In the genomic region with DNA sequence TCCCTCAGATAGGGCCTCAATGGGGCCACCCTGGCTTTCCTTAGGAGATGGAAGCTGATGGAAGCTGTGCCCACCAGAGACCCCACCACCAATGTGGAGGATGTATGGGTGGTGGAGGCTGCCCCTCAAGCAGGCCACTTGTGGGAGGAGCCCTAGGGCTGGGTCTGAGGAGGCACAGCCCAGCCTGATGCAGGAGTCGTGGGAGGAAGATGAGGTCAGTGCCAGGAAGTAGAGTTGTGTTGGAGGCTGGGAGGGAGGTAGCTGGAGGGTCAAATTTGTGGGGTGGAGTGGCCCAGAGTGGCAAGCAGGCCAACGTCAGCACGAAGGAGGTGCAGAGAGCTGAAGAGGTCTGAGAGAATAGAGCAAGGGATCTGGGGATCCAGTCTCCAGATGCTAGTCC, we compare ENCODE assay signal across 32 cellular contexts.
DNase-seq lines count a peak whose midpoint lies in the region; ATAC-seq and TF ChIP-seq lines count a peak whose summit lies in the region.
"Had no signal": no experiment of that assay in that cellular context is flagged by ENCODE, and none has a peak within 500 bp of the region (broad histone marks: within the 10 kb centered on the region; RNA-seq: fewer than 3 reads in every experiment).

No MANE protein-coding gene starts in this region.

- H3K79me1 ChIP-seq in H9 (ENCODE audit: insufficient read depth, low read depth, low read length, poor library complexity, severe bottlenecking): no peaks in the 10 kb centered on the region

- H3K36me3 ChIP-seq in gastrocnemius medialis: no peaks in the 10 kb centered on the region
- H3K36me3 ChIP-seq: left lung, ovary, suprapubic skin had no signal

- no peak overlapping the region for H3K23ac ChIP-seq in H9 (ENCODE audit: insufficient read length, low read depth, low read length)

- in situ Hi-C loops in gastrocnemius medialis (cut with MboI; ENCODE audit: low sequenced_read_pairs in 4 of 4): no loop called here

- H3K14ac ChIP-seq in H9 (ENCODE audit: insufficient read depth, low read length): peak overlapping the region; percentile 10; the same call in 1 of the 2 replicates

- H4K91ac ChIP-seq in H9 (ENCODE audit: insufficient read length, low read depth, low read length): no peak overlapping the region

- no peak for TF ChIP-seq POLR2A in gastrocnemius medialis (IDR thresholded peaks at IDR 0.05)

- H3K9me3 ChIP-seq in H9 (ENCODE audit: control insufficient read depth, low read depth, low read length): no peaks in the 10 kb centered on the region
- H3K9me3 ChIP-seq in gastrocnemius medialis: no peaks in the 10 kb centered on the region
- H3K9me3 ChIP-seq: left lung, ovary, suprapubic skin had no signal

- H3K9me3 Mint-ChIP-seq in activated CD4-positive, alpha-beta T cell treated with anti-CD3 and anti-CD28 coated beads, Interleukin-2, amount 10 ng/mL, durations not matched to agents 24 days and 14 days: no peaks in the 10 kb centered on the region
- peaks cover 0 to 4% of the 10 kb centered on the region in 2 experiments; a peak in 1 of 5 replicates for H3K9me3 Mint-ChIP-seq in H9
- H3K9me3 Mint-ChIP-seq in activated T-helper 1 cell treated with anti-CD3 and anti-CD28 coated beads, Interleukin-12 subunit alpha, Interleukin-12 subunit beta, Interleukin-2, Interleukin-4 antibody, amounts not matched to agents 30 ng/mL and 10 ng/mL and 1 ng/mL, durations not matched to agents 14 hours and 24 hours and 36 hours: no peaks in the 10 kb centered on the region
- H3K9me3 Mint-ChIP-seq: activated T-cell treated with anti-CD3 and anti-CD28 coated beads, Interleukin-2, amount 50 U/mL, for 4 hours; immature natural killer cell had no signal

- H3K9ac ChIP-seq in H9 (ENCODE audit: extremely low read depth, insufficient read length, low read length): no peak overlapping the region

- peak overlapping the region; percentile 51 for H3K27ac Mint-ChIP-seq in activated CD4-positive, alpha-beta T cell treated with anti-CD3 and anti-CD28 coated beads, Interleukin-2, amount 10 ng/mL, durations not matched to agents 24 days and 14 days
- H3K27ac Mint-ChIP-seq in H9: peak overlapping the region in 1 of 3 experiments; percentile 81; a peak in 2 of 7 replicates
- H3K27ac Mint-ChIP-seq in activated T-helper 1 cell treated with anti-CD3 and anti-CD28 coated beads, Interleukin-12 subunit alpha, Interleukin-12 subunit beta, Interleukin-2, Interleukin-4 antibody, amounts not matched to agents 30 ng/mL and 10 ng/mL and 1 ng/mL, durations not matched to agents 14 hours and 24 hours and 36 hours: peak overlapping the region; percentile 9
- H3K27ac Mint-ChIP-seq: B cell had no signal

- H3K27ac ChIP-seq in H9 (ENCODE audit: insufficient read length, low read depth, low read length): no peak overlapping the region
- H3K27ac ChIP-seq in gastrocnemius medialis: no peak overlapping the region
- H3K27ac ChIP-seq: epithelial cell of prostate, foreskin keratinocyte, hepatocyte, left lung, ovary, suprapubic skin had no signal

- peaks cover 7% of the 10 kb centered on the region for H3K4me1 Mint-ChIP-seq in activated CD4-positive, alpha-beta T cell treated with anti-CD3 and anti-CD28 coated beads, Interleukin-2, amount 10 ng/mL, durations not matched to agents 24 days and 14 days
- H3K4me1 Mint-ChIP-seq in H9: peaks cover 2 to 6% of the 10 kb centered on the region in 2 experiments
- H3K4me1 Mint-ChIP-seq in activated T-helper 1 cell treated with anti-CD3 and anti-CD28 coated beads, Interleukin-12 subunit alpha, Interleukin-12 subunit beta, Interleukin-2, Interleukin-4 antibody, amounts not matched to agents 30 ng/mL and 10 ng/mL and 1 ng/mL, durations not matched to agents 14 hours and 24 hours and 36 hours (ENCODE audit: low read depth): peaks cover 6% of the 10 kb centered on the region
- H3K4me1 Mint-ChIP-seq: immature natural killer cell had no signal

- no peaks in the 10 kb centered on the region for H3K27me3 ChIP-seq in H9 (ENCODE audit: insufficient read depth, low read length)
- no peaks in the 10 kb centered on the region for H3K27me3 ChIP-seq in gastrocnemius medialis
- H3K27me3 ChIP-seq: hepatocyte, left lung, ovary, suprapubic skin had no signal

- no peak overlapping the region for H3K4me3 Mint-ChIP-seq in activated CD4-positive, alpha-beta T cell treated with anti-CD3 and anti-CD28 coated beads, Interleukin-2, amount 10 ng/mL, durations not matched to agents 24 days and 14 days
- H3K4me3 Mint-ChIP-seq in H9: no peak overlapping the region
- no peak overlapping the region for H3K4me3 Mint-ChIP-seq in activated T-helper 1 cell treated with anti-CD3 and anti-CD28 coated beads, Interleukin-12 subunit alpha, Interleukin-12 subunit beta, Interleukin-2, Interleukin-4 antibody, amounts not matched to agents 30 ng/mL and 10 ng/mL and 1 ng/mL, durations not matched to agents 14 hours and 24 hours and 36 hours
- H3K4me3 Mint-ChIP-seq: activated T-cell treated with anti-CD3 and anti-CD28 coated beads, Interleukin-2, amount 50 U/mL, for 4 hours; B cell; immature natural killer cell; nephron had no signal

- intact Hi-C loops in activated CD4-positive, alpha-beta T cell treated with anti-CD3 and anti-CD28 coated beads, Interleukin-2, amount 10 ng/mL, durations not matched to agents 24 days and 14 days (cut with micrococcal nuclease): no loop called here
- intact Hi-C loops in activated T-helper 1 cell treated with anti-CD3 and anti-CD28 coated beads, Interleukin-12 subunit alpha, Interleukin-12 subunit beta, Interleukin-2, Interleukin-4 antibody, amounts not matched to agents 30 ng/mL and 10 ng/mL and 1 ng/mL, durations not matched to agents 14 hours and 24 hours and 36 hours (cut with micrococcal nuclease): no loop called here
- intact Hi-C loops in gastrocnemius medialis (cut with DNase I; ENCODE audit: low total_unique reads): no loop called here

- no peak overlapping the region for H2BK5ac ChIP-seq in H9 (ENCODE audit: insufficient read length, low read length)

- H2BK20ac ChIP-seq in H9 (ENCODE audit: low read depth, low read length, poor library complexity, severe bottlenecking): no peak overlapping the region

- no CpG with 5 or more reads among the region's 3 CpGs for WGBS in H9 (ENCODE audit: extremely low coverage, insufficient read length, low lambda C conversion rate)

- TF ChIP-seq CTCF in H9 (conservative IDR thresholded peaks at IDR 0.05) (no peak), gastrocnemius medialis (IDR thresholded peaks at IDR 0.05 in 4 of 5, conservative IDR thresholded peaks at IDR 0.05 in 1 of 5) (no peak)

- DNase-seq in activated CD4-positive, alpha-beta T cell treated with anti-CD3 and anti-CD28 coated beads, Interleukin-2, amount 10 ng/mL, durations not matched to agents 24 days and 14 days: no peak
- no peak for DNase-seq in activated CD4-positive, alpha-beta T cell treated with anti-CD3 and anti-CD28 coated beads for 48 hours
- DNase-seq in H9: no peak
- no peak for DNase-seq in activated T-helper 1 cell treated with anti-CD3 and anti-CD28 coated beads, Interleukin-12 subunit alpha, Interleukin-12 subunit beta, Interleukin-2, Interleukin-4 antibody, amounts not matched to agents 30 ng/mL and 10 ng/mL and 1 ng/mL, durations not matched to agents 14 hours and 24 hours and 36 hours (ENCODE audit: low spot score)
- peak; percentile 45 for DNase-seq in iris pigment epithelial cell (ENCODE audit: low read depth)
- DNase-seq in gastrocnemius medialis: no peak
- DNase-seq in OCI-M1 (lab: John Stamatoyannopoulos, UW): no peak
- DNase-seq: activated naive CD4-positive, alpha-beta T cell treated with anti-CD3 and anti-CD28 coated beads, Interleukin-2, amount 50 U/mL, for 16 hours; activated T-cell treated with anti-CD3 and anti-CD28 coated beads, Interleukin-2, amount 50 U/mL, for 4 hours; COR-L47; DMS79 treated with DMSO at 0.1 percent for 48 hours; foreskin keratinocyte; GOT3; immature natural killer cell; left lung; midbrain; NCI-H1105 treated with DMSO at 0.1 percent for 48 hours; NCI-H2029 treated with DMSO at 0.1 percent for 48 hours; NCI-H774; ovary; retina; small intestine; stimulated activated CD4-positive, alpha-beta T cell treated with anti-CD3 and anti-CD28 coated beads, Interleukin-1b, Interleukin-23, amount 100 ng/mL, for 48 hours; T-helper 9 cell had no signal

- H4K20me1 ChIP-seq in H9 (ENCODE audit: control insufficient read depth, insufficient read depth, insufficient read length): no peaks in the 10 kb centered on the region

- H4K8ac ChIP-seq in H9 (replicated peaks; ENCODE audit: insufficient read length, low read depth, low read length): no peak overlapping the region

- no peak overlapping the region for H2AK5ac ChIP-seq in H9 (ENCODE audit: insufficient read length, low read length)

- H3K4me2 ChIP-seq in H9 (ENCODE audit: insufficient read depth, insufficient read length, low read length): no peak overlapping the region
- H3K4me2 ChIP-seq: hepatocyte had no signal

- H3K23me2 ChIP-seq in H9 (ENCODE audit: insufficient read length, low read depth, low read length, poor library complexity, severe bottlenecking): no peaks in the 10 kb centered on the region

- H3K27me3 Mint-ChIP-seq in activated CD4-positive, alpha-beta T cell treated with anti-CD3 and anti-CD28 coated beads, Interleukin-2, amount 10 ng/mL, durations not matched to agents 24 days and 14 days: no peaks in the 10 kb centered on the region
- peaks cover 5% of the 10 kb centered on the region for H3K27me3 Mint-ChIP-seq in H9 (ENCODE audit: low read depth)
- peaks cover 2% of the 10 kb centered on the region for H3K27me3 Mint-ChIP-seq in activated T-helper 1 cell treated with anti-CD3 and anti-CD28 coated beads, Interleukin-12 subunit alpha, Interleukin-12 subunit beta, Interleukin-2, Interleukin-4 antibody, amounts not matched to agents 30 ng/mL and 10 ng/mL and 1 ng/mL, durations not matched to agents 14 hours and 24 hours and 36 hours (ENCODE audit: insufficient read depth)

- H3K36me3 Mint-ChIP-seq in activated CD4-positive, alpha-beta T cell treated with anti-CD3 and anti-CD28 coated beads, Interleukin-2, amount 10 ng/mL, durations not matched to agents 24 days and 14 days (ENCODE audit: low read depth): no peaks in the 10 kb centered on the region
- H3K36me3 Mint-ChIP-seq in H9 (ENCODE audit: insufficient read depth in 1 of 3, low read depth in 3 of 3): no peaks in the 10 kb centered on the region
- no peaks in the 10 kb centered on the region for H3K36me3 Mint-ChIP-seq in activated T-helper 1 cell treated with anti-CD3 and anti-CD28 coated beads, Interleukin-12 subunit alpha, Interleukin-12 subunit beta, Interleukin-2, Interleukin-4 antibody, amounts not matched to agents 30 ng/mL and 10 ng/mL and 1 ng/mL, durations not matched to agents 14 hours and 24 hours and 36 hours (ENCODE audit: low read depth)
- H3K36me3 Mint-ChIP-seq: immature natural killer cell had no signal

- H3K79me2 ChIP-seq in H9 (ENCODE audit: insufficient read depth, low read length): no peaks in the 10 kb centered on the region
- H3K79me2 ChIP-seq: hepatocyte had no signal

- no peak overlapping the region for H2BK12ac ChIP-seq in H9 (ENCODE audit: insufficient read length, low read depth, low read length)

- H4K5ac ChIP-seq in H9 (ENCODE audit: insufficient read length, low read depth, low read length): no peak overlapping the region

- ATAC-seq in gastrocnemius medialis (no peak), GM18519 (IDR thresholded peaks at IDR 0.05; ENCODE audit: low FRiP score, unreplicated experiment) (no peak)
- ATAC-seq: activated CD4-positive, CD25-positive, alpha-beta regulatory T cell treated with anti-CD3 and anti-CD28 coated beads, Interleukin-2, amount 50 U/mL, for 24 hours; activated T-cell treated with anti-CD3 and anti-CD28 coated beads, Interleukin-2, amount 50 U/mL, for 4 hours; foreskin keratinocyte; GM12878; left lung had no signal

- H2AFZ ChIP-seq in H9 (ENCODE audit: low read length): no peak overlapping the region
- H2AFZ ChIP-seq: hepatocyte had no signal

- H3K56ac ChIP-seq in H9 (ENCODE audit: insufficient read length, low read depth, low read length): no peak overlapping the region

- no peak overlapping the region for H2BK120ac ChIP-seq in H9 (ENCODE audit: low read depth, low read length, poor library complexity, severe bottlenecking)

- H3K4me1 ChIP-seq in H9 (ENCODE audit: insufficient read depth, low read length): 0 out of 2 replicates have a peak, but pooled peaks cover under 1% of the 10 kb centered on the region
- H3K4me1 ChIP-seq in gastrocnemius medialis: no peaks in the 10 kb centered on the region
- H3K4me1 ChIP-seq: foreskin keratinocyte, left lung, suprapubic skin had no signal

- no peak overlapping the region for H3K18ac ChIP-seq in H9 (ENCODE audit: insufficient read length, low read depth, low read length)

- H2BK15ac ChIP-seq in H9 (ENCODE audit: low read depth, low read length): no peak overlapping the region

- no peak overlapping the region for H3K4me3 ChIP-seq in gastrocnemius medialis
- H3K4me3 ChIP-seq: GM12878, hepatocyte, left lung, ovary, suprapubic skin had no signal

- no peak overlapping the region for H3K4ac ChIP-seq in H9 (ENCODE audit: low read depth, low read length)

- no peak overlapping the region for H3T11ph ChIP-seq in H9 (ENCODE audit: low read length)
